Comparison of ENCODE assay signal across 26 cellular contexts in the genomic region with DNA sequence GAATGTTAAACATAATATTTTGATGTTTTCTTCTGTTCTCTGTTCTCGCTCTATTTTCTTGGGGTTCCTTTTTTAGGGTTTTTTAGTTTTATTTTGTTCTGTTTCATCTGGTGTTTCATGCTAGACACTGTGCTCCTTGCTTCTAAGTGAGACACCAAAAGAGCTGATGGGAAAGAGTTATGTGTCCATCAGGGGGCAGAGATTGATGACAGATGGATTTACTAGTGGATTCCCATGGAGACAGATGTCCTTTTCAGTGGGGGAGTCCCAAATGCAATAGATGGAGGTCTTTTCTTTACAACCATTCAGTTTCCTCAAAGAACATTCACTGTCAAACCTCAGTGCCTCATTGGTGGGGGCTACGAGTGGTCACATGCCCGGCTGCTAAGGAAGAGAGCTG.
"Had no signal": no experiment of that assay in that cellular context is flagged by ENCODE, and none has a peak within 500 bp of the region (broad histone marks: within the 10 kb centered on the region; RNA-seq: fewer than 3 reads in every experiment).

No MANE protein-coding gene starts in this region.

- H3K9me3 ChIP-seq: stomach, suprapubic skin, testis, thoracic aorta, thyroid gland, tibial artery, transverse colon, upper lobe of left lung, upper lobe of right lung, uterus, vagina had no signal

- DNase-seq: stimulated activated CD4-positive, alpha-beta T cell treated with anti-CD3 and anti-CD28 coated beads, Interleukin-2, amount 100 ng/mL, for 48 hours; stimulated activated CD4-positive, alpha-beta T cell treated with anti-CD3 and anti-CD28 coated beads, Interleukin-4, amount 100 ng/mL, for 1 hour; stimulated activated CD4-positive, alpha-beta T cell treated with anti-CD3 and anti-CD28 coated beads, Interleukin-4, amount 100 ng/mL, for 24 hours; stimulated activated CD4-positive, alpha-beta T cell treated with anti-CD3 and anti-CD28 coated beads, Interleukin-4, amount 100 ng/mL, for 4 hours; stimulated activated CD8-positive, alpha-beta memory T cell treated with anti-CD3 and anti-CD28 coated beads, Interleukin-4, amount 100 ng/mL, for 48 hours; stimulated activated naive B cell treated with anti-CD40 and anti-IgM and Interleukin-4, amounts not matched to agents 10 μg/mL and 1 μg/mL and 100 μg/mL, for 72 hours; stimulated activated naive CD4-positive, alpha-beta T cell; stimulated activated naive CD4-positive, alpha-beta T cell treated with Interleukin-2 at 50 U/mL for 16 hours; stimulated activated naive CD8-positive, alpha-beta T cell treated with anti-CD3 and anti-CD28 coated beads, Interleukin-15, amount 100 ng/mL, for 72 hours; stimulated activated naive CD8-positive, alpha-beta T cell treated with anti-CD3 and anti-CD28 coated beads, Interleukin-15, Interleukin-2, amounts not matched to agents 100 U/mL and 50 U/mL, for 24 hours; stomach; substantia nigra; testis; thyroid gland; tibial artery; transverse colon; trophoblast cell; upper lobe of left lung; upper lobe of right lung; uterus had no signal

- H3K36me3 ChIP-seq: stomach, suprapubic skin, thoracic aorta, thyroid gland, tibial artery, transverse colon, upper lobe of left lung, upper lobe of right lung, uterus, vagina had no signal

- FAIRE-seq: urothelium cell line had no signal

- H3K4me1 ChIP-seq: thyroid gland, upper lobe of left lung, upper lobe of right lung, uterus had no signal

- H3K27me3 ChIP-seq: stomach, suprapubic skin, testis, thyroid gland, tibial artery, transverse colon, upper lobe of left lung, upper lobe of right lung, uterus, vagina had no signal

- H3K27ac ChIP-seq: stomach, suprapubic skin, testis, thoracic aorta, thyroid gland, tibial artery, transverse colon, upper lobe of left lung, upper lobe of right lung, uterus, vagina had no signal

- H3K4me3 ChIP-seq: stomach, suprapubic skin, testis, thoracic aorta, thyroid gland, tibial artery, transverse colon, upper lobe of left lung, upper lobe of right lung, uterus, vagina had no signal

- ATAC-seq: stimulated activated effector memory CD8-positive, alpha-beta T cell treated with anti-CD3 and anti-CD28 coated beads, Interleukin-12 subunit alpha, Interleukin-12 subunit beta, amount 100 ng/mL, for 72 hours; stimulated activated memory B cell treated with anti-CD40 and anti-IgM and Interleukin-4, amounts not matched to agents 10 μg/mL and 1 μg/mL and 100 μg/mL, for 72 hours; stimulated activated naive B cell treated with anti-CD40 and anti-IgM and Interleukin-4, amounts not matched to agents 10 μg/mL and 1 μg/mL and 100 μg/mL, for 72 hours; stimulated activated naive CD8-positive, alpha-beta T cell treated with anti-CD3 and anti-CD28 coated beads, Interleukin-15, amount 100 ng/mL, for 72 hours; stimulated activated naive CD8-positive, alpha-beta T cell treated with anti-CD3 and anti-CD28 coated beads, Interleukin-15, Interleukin-2, amounts not matched to agents 100 U/mL and 50 U/mL, for 24 hours; upper lobe of right lung had no signal
